21 cellular contexts compared by ENCODE assay signal in the genomic region with DNA sequence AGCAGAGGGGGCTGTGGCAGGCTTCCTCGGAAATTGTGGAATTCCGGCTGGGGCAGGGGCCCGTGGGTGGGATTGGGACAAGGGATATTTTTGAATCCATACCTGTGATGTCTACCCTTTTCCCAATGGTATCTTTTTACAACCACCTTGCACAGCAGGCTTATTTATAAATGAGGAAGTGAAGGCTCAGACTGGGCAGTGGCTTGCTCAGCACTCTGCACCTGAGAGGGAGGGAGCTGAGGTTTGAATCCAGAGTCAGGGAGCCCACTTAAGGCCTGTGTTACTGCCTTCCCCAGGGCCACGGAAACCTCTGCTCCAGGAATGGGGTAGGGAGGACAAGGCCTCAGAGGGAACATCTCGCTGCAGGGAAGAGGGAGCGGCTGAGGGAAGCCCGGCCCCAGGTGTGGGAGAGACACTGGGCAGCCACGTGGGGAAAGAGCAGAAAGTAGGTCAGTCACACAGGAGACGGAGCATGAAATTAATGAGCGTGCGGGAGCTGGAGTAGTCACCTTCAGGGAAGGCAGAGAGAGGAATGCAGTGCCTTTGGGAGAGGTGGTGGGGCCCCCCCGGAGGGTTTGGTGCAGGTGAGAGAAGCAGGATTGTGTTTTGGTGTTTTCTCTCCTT. TPM values are rescaled to one million over a fixed set of nuclear protein-coding genes. Genes with fewer than 3 reads are reported as not detected.
DNase-seq lines count a peak whose midpoint lies in the region; ATAC-seq, FAIRE-seq and TF ChIP-seq lines count a peak whose summit lies in the region.
"Had no signal": no experiment of that assay in that cellular context is flagged by ENCODE, and none has a peak within 500 bp of the region (broad histone marks: within the 10 kb centered on the region; RNA-seq: fewer than 3 reads in every experiment).

No MANE protein-coding gene starts in this region.

- intact Hi-C loops in left lung (cut with DNase I) = no loop called here

- no peaks in the 10 kb centered on the region for H3K79me1 ChIP-seq in H1 (ENCODE audit: low read depth, low read length)

- H3K27ac ChIP-seq in H1 (ENCODE audit: low read depth, low read length) (no peak overlapping the region), left lung (no peak overlapping the region)
- H3K27ac ChIP-seq: ascending aorta, C4-2B, prostate gland, upper lobe of right lung had no signal

- CTCF ChIA-PET in H1 (lab: Charles Lee; ENCODE audit: partially characterized antibody) = interaction anchor here (0.6 to 11.5 kb wide), 18 partner anchors 8 to 156 kb away, joined by 3 to 121 read pairs (median 6); no protein-coding TSS in a partner anchor

- no peak for ATAC-seq in left lung
- ATAC-seq: Panc1, upper lobe of right lung had no signal

- H3K4me3 ChIP-seq in H1 (ENCODE audit: extremely low read depth in 1 of 4, insufficient read depth in 2 of 4, low read depth in 3 of 4, low read length in 4 of 4) (no peak overlapping the region), left lung (no peak overlapping the region), H7 (ENCODE audit: insufficient read depth, low read depth, low read length) (no peak overlapping the region)
- H3K4me3 ChIP-seq: ascending aorta, MG63, prostate gland, upper lobe of right lung had no signal

- TF ChIP-seq RAD21 in H1 (IDR thresholded peaks at IDR 0.05 in 1 of 2, conservative IDR thresholded peaks at IDR 0.05 in 1 of 2; ENCODE audit: low read depth in 2 of 2, low read length in 2 of 2) = no peak

- 76% methylated on average over 11 of the region's 12 CpGs; no CpG with 5 or more reads in 1 of the 2 experiments for WGBS in H1 (ENCODE audit: extremely low coverage in 1 of 2, insufficient coverage in 1 of 2, insufficient read length in 1 of 2, insufficient replicate concordance in 2 of 2, low coverage in 1 of 2, low lambda C conversion rate in 2 of 2, missing lambda C conversion rate in 1 of 2), 2 experiments

- H3K4me2 ChIP-seq in H1 (ENCODE audit: insufficient read depth in 1 of 2, low read depth in 2 of 2, low read length in 2 of 2) = no peak overlapping the region

- H3K79me2 ChIP-seq in H1 (ENCODE audit: control insufficient read depth in 1 of 2, insufficient read depth in 2 of 2, low read length in 2 of 2) = no peaks in the 10 kb centered on the region

- no peak for TF ChIP-seq EP300 in H1 (IDR thresholded peaks at IDR 0.05; ENCODE audit: borderline replicate concordance in 1 of 2, low read depth in 2 of 2, low read length in 2 of 2)

- H3K27me3 ChIP-seq in H1 (replicated peaks in 1 of 4; ENCODE audit: control insufficient read depth in 3 of 4, extremely low read depth in 1 of 4, insufficient read depth in 3 of 4, low read length in 3 of 4) = no peaks in the 10 kb centered on the region
- H3K27me3 ChIP-seq in left lung = peaks cover 0 to 52% of the 10 kb centered on the region in 2 donors
- H3K27me3 ChIP-seq in H7 (ENCODE audit: control insufficient read depth, insufficient read depth, low read length) = no peaks in the 10 kb centered on the region
- H3K27me3 ChIP-seq: ascending aorta, MG63 had no signal

- no peak overlapping the region for H3K9ac ChIP-seq in H1 (replicated peaks in 1 of 4; ENCODE audit: extremely low read depth in 1 of 4, low read depth in 3 of 4, low read length in 3 of 4)

- no peak overlapping the region for H2AK5ac ChIP-seq in H1 (ENCODE audit: low read depth, low read length)

- H3K9me3 ChIP-seq in H1 (ENCODE audit: insufficient read depth in 2 of 2, low read depth in 1 of 2, low read length in 1 of 2) = no peaks in the 10 kb centered on the region
- H3K9me3 ChIP-seq in left lung = no peaks in the 10 kb centered on the region
- H3K9me3 ChIP-seq: ascending aorta, MG63, prostate gland, upper lobe of right lung had no signal

- no peak overlapping the region for H3K14ac ChIP-seq in H1 (ENCODE audit: insufficient read length)

- H4K8ac ChIP-seq in H1 (ENCODE audit: extremely low read depth, insufficient read depth, low read length) = no peak overlapping the region

- POLR2A ChIA-PET in H1 (lab: Charles Lee; ENCODE audit: partially characterized antibody) = no interaction called here

- H4K20me1 ChIP-seq in H1 (replicated peaks in 1 of 2; ENCODE audit: control insufficient read depth in 1 of 2, insufficient read depth in 2 of 2, low read length in 2 of 2) = no peaks in the 10 kb centered on the region

- H2BK20ac ChIP-seq in H1 (ENCODE audit: low read length) = no peak overlapping the region

- DNase-seq in NCI-H1417 (lab: John Stamatoyannopoulos, UW) = peak in 2 of 3 experiments; percentile 12 to 23
- no peak for DNase-seq in NCI-H1417 treated with DMSO at 0.1 percent for 48 hours (lab: John Stamatoyannopoulos, UW)
- peak; percentile 54 for DNase-seq in NOMO-1 treated with dmso at 0.1 percent for 144 hours (lab: John Stamatoyannopoulos, UW; ENCODE audit: unreplicated experiment)
- no peak for DNase-seq in H1 (ENCODE audit: low read depth in 1 of 2, low spot score in 2 of 2)
- DNase-seq in renal cortical epithelial cell (ENCODE audit: low read depth) = peak; percentile 6
- DNase-seq in left lung = no peak
- DNase-seq in RKO (ENCODE audit: low spot score) = no peak
- DNase-seq in H7 = no peak
- DNase-seq: 8988T; activated CD8-positive, alpha-beta memory T cell treated with anti-CD3 and anti-CD28 coated beads, Interleukin-2, amount 50 U/mL, for 48 hours; activated naive CD4-positive, alpha-beta T cell; cortex of kidney; DND-41; MG63; stimulated activated CD4-positive, alpha-beta T cell treated with anti-CD3 and anti-CD28 coated beads, Interleukin-12 subunit alpha, Interleukin-12 subunit beta, amount 100 ng/mL, for 4 hours; stimulated activated naive CD4-positive, alpha-beta T cell; upper lobe of right lung had no signal

- H3K4me1 ChIP-seq in H1 (replicated peaks in 1 of 4; ENCODE audit: control insufficient read depth in 3 of 4, insufficient read depth in 4 of 4, low read length in 3 of 4) (no peaks in the 10 kb centered on the region; a peak in 1 of 7 replicates), left lung (peaks cover 7 to 33% of the 10 kb centered on the region in 2 donors)
- H3K4me1 ChIP-seq: ascending aorta, prostate gland, upper lobe of right lung had no signal

- H2BK12ac ChIP-seq in H1 (ENCODE audit: low read depth, low read length) = 0 out of 2 replicates have a peak overlapping the region, but pooled peaks have one; percentile 43

- no peak overlapping the region for H3K23ac ChIP-seq in H1 (ENCODE audit: insufficient read length)

- H4K91ac ChIP-seq in H1 (replicated peaks; ENCODE audit: insufficient read length, low read length) = no peak overlapping the region

- FAIRE-seq in H1 (lab: Jason Lieb, UNC) = no peak

- no peak overlapping the region for H2BK15ac ChIP-seq in H1 (ENCODE audit: low read length)

- peaks cover 2% of the 10 kb centered on the region; the same call in 1 of the 2 replicates for H3K23me2 ChIP-seq in H1 (ENCODE audit: low read depth, low read length)

- no peak for TF ChIP-seq POLR2A in H1 (IDR thresholded peaks at IDR 0.05; ENCODE audit: control extremely low read depth in 1 of 2, low read depth in 2 of 2, low read length in 2 of 2)

- no peaks in the 10 kb centered on the region for H3K36me3 ChIP-seq in H1 (ENCODE audit: control insufficient read depth in 2 of 4, insufficient read depth in 4 of 4, low read length in 3 of 4)
- no peaks in the 10 kb centered on the region for H3K36me3 ChIP-seq in left lung
- no peaks in the 10 kb centered on the region for H3K36me3 ChIP-seq in H7 (replicated peaks; ENCODE audit: control insufficient read depth, insufficient read depth, low read length)
- H3K36me3 ChIP-seq: ascending aorta, MG63, prostate gland, upper lobe of right lung had no signal

- TF ChIP-seq CTCF in H1 (IDR thresholded peaks at IDR 0.05; ENCODE audit: control extremely low read depth in 1 of 3, insufficient read depth in 1 of 3, low read depth in 1 of 3, low read length in 3 of 3) = no peak
- TF ChIP-seq CTCF in left lung (IDR thresholded peaks at IDR 0.05) = no peak

- H3K18ac ChIP-seq in H1 (ENCODE audit: extremely low read depth, low read length) = peak overlapping the region; percentile 57; the same call in 1 of the 2 replicates

- H4K5ac ChIP-seq in H1 (ENCODE audit: insufficient read length, low read depth, low read length) = no peak overlapping the region

- no peak overlapping the region for H2BK120ac ChIP-seq in H1 (replicated peaks; ENCODE audit: low read depth, low read length)

- H2BK5ac ChIP-seq in H1 (ENCODE audit: low read depth, low read length) = no peak overlapping the region

- no peak overlapping the region for H3K4ac ChIP-seq in H1 (replicated peaks; ENCODE audit: insufficient read length, low read depth, low read length)

- H2AFZ ChIP-seq in H1 (ENCODE audit: low read length) = no peak overlapping the region

- H3K56ac ChIP-seq in H1 (replicated peaks; ENCODE audit: insufficient read length, low read depth, low read length) = no peak overlapping the region

TF ChIP-seq in H1, 55 proteins besides CTCF, POLR2A, EP300 and RAD21 (continues in another document):
- no peak for TF ChIP-seq ATF2 (IDR thresholded peaks at IDR 0.05; ENCODE audit: low read length)
- TF ChIP-seq SP1 (IDR thresholded peaks at IDR 0.05; ENCODE audit: low read depth, low read length) = no peak

RNA-seq across cellular contexts. Expression of gene SCMH1, which starts 35.4 kb away (rescaled TPM):
- 16.6 and 16.7 TPM in 2 replicates for total RNA-seq in H1 (2021; fragmentation: NEBNext Ultra II Directional; extraction: Animal tissue kit (Norgen Biotek cat#: 25700))
- polyA plus RNA-seq in H1 (2011; rRNA removed) = 29.8 and 30.7 TPM in 2 replicates
- 17.6 TPM for polyA plus RNA-seq in H1 (2011; cell fraction: cytosol; rRNA removed)
- 51.1 TPM for polyA plus RNA-seq in H1 (2011; cell fraction: nucleus; rRNA removed)
- polyA plus RNA-seq in H1 (2012, experiment 1 of 2) = 15.1 to 20.6 TPM (median 19.8 TPM) in 4 replicates
- polyA plus RNA-seq in H1 (2012, experiment 2 of 2) = 10.8 TPM
- 13.3 TPM for polyA plus RNA-seq in H1 (2013, experiment 1 of 2)
- polyA plus RNA-seq in H1 (2013, experiment 2 of 2) = 12.6 TPM
- polyA minus RNA-seq in H1 (2011; rRNA and poly(A)+ RNA removed) = 32.6 and 38.0 TPM in 2 replicates
- polyA minus RNA-seq in H1 (2011; cell fraction: cytosol; rRNA and poly(A)+ RNA removed) = 14.2 TPM
- 30.5 TPM for polyA minus RNA-seq in H1 (2011; cell fraction: nucleus; rRNA and poly(A)+ RNA removed)
- 5.9 and 25.1 TPM in 2 replicates for total RNA-seq in renal cortical epithelial cell
- 10 to 100 TPM; 27.8 to 30.8 TPM for total RNA-seq in left lung
- 21.1 and 27.1 TPM in 2 replicates for total RNA-seq in H7 (2014; rRNA removed; shearing (Covaris generic))

Comparison
In these comparisons a context has a peak if more than half of its experiments do, and no peak if none do; other contexts are left out.
1. DNase-seq: peak in NCI-H1417 (2 of 3), NOMO-1 treated with dmso at 0.1 percent for 144 hours (single experiment) and renal cortical epithelial cell (single experiment); none in NCI-H1417 treated with DMSO at 0.1 percent for 48 hours (single experiment), H1 (0 of 2), left lung (0 of 2), RKO (single experiment) and H7 (single experiment).